In genomic region chr10:69223028-69223342, GRCh38 we compare ENCODE assay signal across 8 cellular contexts. TPM values are rescaled to one million over a fixed set of nuclear protein-coding genes. Genes with fewer than 3 reads are reported as not detected.
DNase-seq lines count a peak whose midpoint lies in the region; ATAC-seq and TF ChIP-seq lines count a peak whose summit lies in the region.

No MANE protein-coding gene starts in this region.

- H3K4me3 ChIP-seq in SJCRH30, result no peak overlapping the region
- peak overlapping the region in 1 of 4 donors; percentile 34 for H3K4me3 ChIP-seq in upper lobe of left lung

- H3K4me3 Mint-ChIP-seq in T-helper 2 cell treated with Interferon-gamma antibody and Interleukin-4, amounts not matched to agents 5 μg/mL and 100 μg/mL, for 36 hours, result peak overlapping the region; percentile 81
- H3K4me3 Mint-ChIP-seq in activated naive CD8-positive, alpha-beta T cell treated with anti-CD3 and anti-CD28 coated beads, Interleukin-2, amount 10 ng/mL, durations not matched to agents 7 days and 5 days, result peak overlapping the region; percentile 85
- peak overlapping the region; percentile 65 for H3K4me3 Mint-ChIP-seq in stimulated activated effector memory CD8-positive, alpha-beta T cell treated with anti-CD3 and anti-CD28 coated beads, Interleukin-12 subunit alpha, Interleukin-12 subunit beta, amount 100 ng/mL, for 72 hours
- H3K4me3 Mint-ChIP-seq in osteocyte (ENCODE audit: unreplicated experiment), result no peak overlapping the region

- peak; percentile 15 for ATAC-seq in HG03095 (IDR thresholded peaks at IDR 0.05; ENCODE audit: unreplicated experiment)
- ATAC-seq in activated naive CD8-positive, alpha-beta T cell treated with anti-CD3 and anti-CD28 coated beads, Interleukin-2, amount 10 ng/mL, durations not matched to agents 7 days and 5 days (ENCODE audit: low read depth), result no peak
- no peak for ATAC-seq in stimulated activated effector memory CD8-positive, alpha-beta T cell treated with anti-CD3 and anti-CD28 coated beads, Interleukin-12 subunit alpha, Interleukin-12 subunit beta, amount 100 ng/mL, for 72 hours
- ATAC-seq in upper lobe of left lung (ENCODE audit: low FRiP score in 2 of 2), result no peak

- no peak for TF ChIP-seq POLR2A in upper lobe of left lung (IDR thresholded peaks at IDR 0.05)

- H3K36me3 Mint-ChIP-seq in T-helper 2 cell treated with Interferon-gamma antibody and Interleukin-4, amounts not matched to agents 5 μg/mL and 100 μg/mL, for 36 hours (ENCODE audit: low read depth), result no peaks in the 10 kb centered on the region
- no peaks in the 10 kb centered on the region for H3K36me3 Mint-ChIP-seq in activated naive CD8-positive, alpha-beta T cell treated with anti-CD3 and anti-CD28 coated beads, Interleukin-2, amount 10 ng/mL, durations not matched to agents 7 days and 5 days
- H3K36me3 Mint-ChIP-seq in stimulated activated effector memory CD8-positive, alpha-beta T cell treated with anti-CD3 and anti-CD28 coated beads, Interleukin-12 subunit alpha, Interleukin-12 subunit beta, amount 100 ng/mL, for 72 hours, result no peaks in the 10 kb centered on the region
- H3K36me3 Mint-ChIP-seq in osteocyte (ENCODE audit: unreplicated experiment), result no peaks in the 10 kb centered on the region

- H3K36me3 ChIP-seq in SJCRH30 (no peaks in the 10 kb centered on the region), upper lobe of left lung (no peaks in the 10 kb centered on the region)

- H3K27ac Mint-ChIP-seq in T-helper 2 cell treated with Interferon-gamma antibody and Interleukin-4, amounts not matched to agents 5 μg/mL and 100 μg/mL, for 36 hours, result peak overlapping the region; percentile 94
- peak overlapping the region; percentile 88 for H3K27ac Mint-ChIP-seq in activated naive CD8-positive, alpha-beta T cell treated with anti-CD3 and anti-CD28 coated beads, Interleukin-2, amount 10 ng/mL, durations not matched to agents 7 days and 5 days
- peak overlapping the region; percentile 75 for H3K27ac Mint-ChIP-seq in stimulated activated effector memory CD8-positive, alpha-beta T cell treated with anti-CD3 and anti-CD28 coated beads, Interleukin-12 subunit alpha, Interleukin-12 subunit beta, amount 100 ng/mL, for 72 hours
- no peak overlapping the region for H3K27ac Mint-ChIP-seq in osteocyte (ENCODE audit: unreplicated experiment)

- H3K9me3 ChIP-seq in SJCRH30 (replicated peaks) (no peaks in the 10 kb centered on the region), upper lobe of left lung (no peaks in the 10 kb centered on the region)

- POLR2A ChIA-PET in activated naive CD8-positive, alpha-beta T cell treated with anti-CD3 and anti-CD28 coated beads, Interleukin-2, amount 10 ng/mL, durations not matched to agents 7 days and 5 days (lab: Charles Lee), result interaction anchor here (0.7 to 1.2 kb wide), 3 partner anchors 10 to 43 kb away, joined by 3 to 5 read pairs (median 3); partner anchors contain the start of gene SUPV3L1

- peaks cover 49% of the 10 kb centered on the region for H3K4me1 Mint-ChIP-seq in T-helper 2 cell treated with Interferon-gamma antibody and Interleukin-4, amounts not matched to agents 5 μg/mL and 100 μg/mL, for 36 hours (ENCODE audit: low read depth)
- peaks cover 42% of the 10 kb centered on the region for H3K4me1 Mint-ChIP-seq in activated naive CD8-positive, alpha-beta T cell treated with anti-CD3 and anti-CD28 coated beads, Interleukin-2, amount 10 ng/mL, durations not matched to agents 7 days and 5 days
- peaks cover 56% of the 10 kb centered on the region for H3K4me1 Mint-ChIP-seq in stimulated activated effector memory CD8-positive, alpha-beta T cell treated with anti-CD3 and anti-CD28 coated beads, Interleukin-12 subunit alpha, Interleukin-12 subunit beta, amount 100 ng/mL, for 72 hours
- peaks cover 18% of the 10 kb centered on the region for H3K4me1 Mint-ChIP-seq in osteocyte (ENCODE audit: unreplicated experiment)

- no peaks in the 10 kb centered on the region for H3K9me3 Mint-ChIP-seq in T-helper 2 cell treated with Interferon-gamma antibody and Interleukin-4, amounts not matched to agents 5 μg/mL and 100 μg/mL, for 36 hours
- H3K9me3 Mint-ChIP-seq in activated naive CD8-positive, alpha-beta T cell treated with anti-CD3 and anti-CD28 coated beads, Interleukin-2, amount 10 ng/mL, durations not matched to agents 7 days and 5 days, result no peaks in the 10 kb centered on the region
- H3K9me3 Mint-ChIP-seq in stimulated activated effector memory CD8-positive, alpha-beta T cell treated with anti-CD3 and anti-CD28 coated beads, Interleukin-12 subunit alpha, Interleukin-12 subunit beta, amount 100 ng/mL, for 72 hours, result no peaks in the 10 kb centered on the region
- no peaks in the 10 kb centered on the region for H3K9me3 Mint-ChIP-seq in osteocyte (ENCODE audit: unreplicated experiment)

- no peak for DNase-seq in T-helper 2 cell treated with Interferon-gamma antibody and Interleukin-4, amounts not matched to agents 5 μg/mL and 100 μg/mL, for 36 hours (ENCODE audit: low spot score)
- DNase-seq in T-helper 2 cell (no peak), SJCRH30 (no peak), osteocyte (ENCODE audit: extremely low spot score, unreplicated experiment) (no peak), upper lobe of left lung (no peak)
- no peak for DNase-seq in activated naive CD8-positive, alpha-beta T cell treated with anti-CD3 and anti-CD28 coated beads, Interleukin-2, amount 10 ng/mL, durations not matched to agents 7 days and 5 days
- DNase-seq in stimulated activated effector memory CD8-positive, alpha-beta T cell treated with anti-CD3 and anti-CD28 coated beads, Interleukin-12 subunit alpha, Interleukin-12 subunit beta, amount 100 ng/mL, for 72 hours (ENCODE audit: low spot score in 2 of 2), result no peak

- H3K4me1 ChIP-seq in SJCRH30 (peaks cover 14% of the 10 kb centered on the region), upper lobe of left lung (peaks cover 0 to 20% (median 14%) of the 10 kb centered on the region in 4 donors)

- TF ChIP-seq CTCF in osteocyte (IDR thresholded peaks at IDR 0.05) (no peak), upper lobe of left lung (IDR thresholded peaks at IDR 0.05) (no peak)

- no peaks in the 10 kb centered on the region for H3K27me3 Mint-ChIP-seq in T-helper 2 cell treated with Interferon-gamma antibody and Interleukin-4, amounts not matched to agents 5 μg/mL and 100 μg/mL, for 36 hours (ENCODE audit: low read depth)
- H3K27me3 Mint-ChIP-seq in activated naive CD8-positive, alpha-beta T cell treated with anti-CD3 and anti-CD28 coated beads, Interleukin-2, amount 10 ng/mL, durations not matched to agents 7 days and 5 days, result peaks cover 6% of the 10 kb centered on the region
- H3K27me3 Mint-ChIP-seq in osteocyte (ENCODE audit: unreplicated experiment), result no peaks in the 10 kb centered on the region

- H3K27me3 ChIP-seq in SJCRH30, result no peaks in the 10 kb centered on the region
- H3K27me3 ChIP-seq in upper lobe of left lung, result no peaks in the 10 kb centered on the region

- 8 to 18% methylated on average over 1 of the region's 1 CpG for WGBS in upper lobe of left lung, 2 donors

- no peak for TF ChIP-seq EP300 in upper lobe of left lung (IDR thresholded peaks at IDR 0.05)

- H3K27ac ChIP-seq in SJCRH30, result no peak overlapping the region
- H3K27ac ChIP-seq in upper lobe of left lung, result peak overlapping the region in 2 of 4 donors; percentile 53 to 61

RNA-seq across cellular contexts. Expression of gene HKDC1, which starts 2.9 kb away (rescaled TPM):
- 1 to 10 TPM in 1 of 2 experiments, under 1 TPM in 1; 0.68 to 1.1 TPM for total RNA-seq in activated naive CD8-positive, alpha-beta T cell treated with anti-CD3 and anti-CD28 coated beads, Interleukin-2, amount 10 ng/mL, durations not matched to agents 7 days and 5 days
- total RNA-seq in SJCRH30 (2014; rRNA removed; shearing (Covaris generic)), result 0.06 and 0.08 TPM in 2 replicates
- 0.19 TPM in 1 of 2 replicates, not detected in the other for total RNA-seq in osteocyte
- total RNA-seq in upper lobe of left lung, result 10 to 100 TPM in 2 of 6 donors, 1 to 10 TPM in 4; 3.2 to 12.6 (median 7.5) TPM

RNA-seq across cellular contexts. Expression of gene SUPV3L1, which starts 43.0 kb away (rescaled TPM):
- 10 to 100 TPM; 35.6 to 38.3 TPM for total RNA-seq in activated naive CD8-positive, alpha-beta T cell treated with anti-CD3 and anti-CD28 coated beads, Interleukin-2, amount 10 ng/mL, durations not matched to agents 7 days and 5 days
- total RNA-seq in SJCRH30 (2014; rRNA removed; shearing (Covaris generic)), result 38.8 and 43.4 TPM in 2 replicates
- 27.3 and 30.5 TPM in 2 replicates for total RNA-seq in osteocyte
- total RNA-seq in upper lobe of left lung, result 10 to 100 TPM; 17.0 to 47.1 (median 21.5) TPM

RNA-seq across cellular contexts. Expression of gene HK1, which starts 55.3 kb away (rescaled TPM):
- total RNA-seq in activated naive CD8-positive, alpha-beta T cell treated with anti-CD3 and anti-CD28 coated beads, Interleukin-2, amount 10 ng/mL, durations not matched to agents 7 days and 5 days, result 100 to 1,000 TPM; 118 to 123 TPM
- total RNA-seq in SJCRH30 (2014; rRNA removed; shearing (Covaris generic)), result 35.2 and 36.6 TPM in 2 replicates
- total RNA-seq in osteocyte (59.4 and 61.3 TPM in 2 replicates), upper lobe of left lung (10 to 100 TPM; 60.8 to 98.5 (median 88.9) TPM)
